ENCODE assay signal across 8 cellular contexts in the genomic region with DNA sequence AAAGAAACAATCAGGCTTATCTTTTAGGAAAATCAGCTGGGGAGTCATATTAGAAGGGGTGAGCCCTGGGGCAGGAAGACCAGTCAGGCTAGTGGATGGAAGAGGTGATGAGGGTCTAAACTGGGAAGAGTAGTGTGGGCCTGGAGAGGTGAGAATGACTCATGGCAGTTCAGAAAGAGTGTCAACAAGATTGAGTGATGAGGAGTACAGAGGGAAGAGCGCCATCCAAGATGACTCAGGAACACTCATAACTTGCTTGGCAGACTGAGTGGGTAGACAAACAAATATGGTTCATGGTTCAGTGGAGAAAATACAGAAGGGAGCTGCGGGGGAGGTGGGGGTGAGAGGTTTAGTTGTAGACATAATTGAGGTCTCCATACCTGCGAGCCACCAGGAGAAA. TPM values are rescaled to one million over a fixed set of nuclear protein-coding genes. Genes with fewer than 3 reads are reported as not detected.
DNase-seq lines count a peak whose midpoint lies in the region; ATAC-seq, FAIRE-seq and TF ChIP-seq lines count a peak whose summit lies in the region.

No MANE protein-coding gene starts in this region.

- H3K27ac ChIP-seq in HCT116 (ENCODE audit: low read depth, low read length), result no peak overlapping the region

- H3K4me2 ChIP-seq in HCT116 (ENCODE audit: low read length), result peak overlapping the region; percentile 73

- no peak for TF ChIP-seq RAD21 in HCT116 (IDR thresholded peaks at IDR 0.05; ENCODE audit: low read depth)

- no peak for TF ChIP-seq POLR2A in HCT116 (IDR thresholded peaks at IDR 0.05; ENCODE audit: borderline replicate concordance, extremely low read depth, insufficient read depth, insufficient read length)

- H3K9me2 ChIP-seq in HCT116 (ENCODE audit: insufficient read depth), result no peaks in the 10 kb centered on the region

- no TSS peak for BruUV-seq in HCT116 (replicated peaks; lab: Mats Ljungman, UMichigan)

- no peak overlapping the region for H3K9ac ChIP-seq in HCT116 (ENCODE audit: low read length)

- H2AFZ ChIP-seq in HCT116 (ENCODE audit: low read depth, low read length, poor library complexity, severe bottlenecking), result peak overlapping the region; percentile 74

- no peaks in the 10 kb centered on the region for H3K27me3 ChIP-seq in HCT116 (ENCODE audit: insufficient read depth, low read length)

- RAD21 ChIA-PET in HCT116 (lab: Charles Lee; ENCODE audit: low non-redundant PET in 1 of 2, low total read pairs in 2 of 2, uncharacterized antibody in 2 of 2, unreplicated experiment in 2 of 2), result interaction anchor here in 1 of 2 experiments (0.6 kb wide), 1 partner anchor 126 kb away, joined by 4 read pairs; no protein-coding TSS in a partner anchor

- no peaks in the 10 kb centered on the region for H3K79me2 ChIP-seq in HCT116 (ENCODE audit: insufficient read depth, low read length)

- intact Hi-C loops in HCT116 (cut with micrococcal nuclease), result loop anchor here (5.0 kb wide), 1 partner anchor 127 kb away; no protein-coding TSS in a partner anchor

- CTCF ChIA-PET in HCT116 (lab: Charles Lee), result no interaction called here

- TF ChIP-seq CTCF in HCT116 (IDR thresholded peaks at IDR 0.05 in 2 of 3, conservative IDR thresholded peaks at IDR 0.05 in 1 of 3; ENCODE audit: borderline replicate concordance in 1 of 3, insufficient read depth in 1 of 3, low read depth in 2 of 3, low read length in 2 of 3), result no peak

- peak overlapping the region in 1 of 2 experiments; percentile 29; a peak in 2 of 4 replicates for H3K4me3 ChIP-seq in HCT116 (replicated peaks in 1 of 2; ENCODE audit: low read depth in 1 of 2, low read length in 2 of 2)

- ATAC-seq in HCT116 (peak; percentile 92), GM21786 (IDR thresholded peaks at IDR 0.05; ENCODE audit: unreplicated experiment) (no peak), GM19324 (IDR thresholded peaks at IDR 0.05; ENCODE audit: low FRiP score, unreplicated experiment) (no peak)

- H4K20me1 ChIP-seq in HCT116 (ENCODE audit: insufficient read depth), result no peaks in the 10 kb centered on the region

- peak; percentile 41 for DNase-seq in DMS79 (lab: John Stamatoyannopoulos, UW)
- peak; percentile 77 for DNase-seq in HCT116 (ENCODE audit: low read depth, low spot score)
- peak; percentile 91 for DNase-seq in RCC 7860 (ENCODE audit: low spot score)
- DNase-seq in islet precursor cell, result peak; percentile 68
- DNase-seq in ecto neural progenitor cell (ENCODE audit: low spot score), result no peak
- no peak for DNase-seq in SW 1271 (lab: John Stamatoyannopoulos, UW)

- no peaks in the 10 kb centered on the region for H3K9me3 ChIP-seq in HCT116 (ENCODE audit: control insufficient read depth in 1 of 2, insufficient read depth in 1 of 2, low read depth in 1 of 2, low read length in 2 of 2)

- H3K36me3 ChIP-seq in HCT116 (ENCODE audit: control insufficient read depth in 1 of 2, insufficient read depth in 2 of 2, low read length in 2 of 2), result no peaks in the 10 kb centered on the region

- peak; percentile 91 for FAIRE-seq in RCC 7860 (lab: Jason Lieb, UNC)

- POLR2A ChIA-PET in HCT116 (lab: Charles Lee), result no interaction called here

- H3K4me1 ChIP-seq in HCT116 (ENCODE audit: control insufficient read depth in 1 of 2, insufficient read depth in 2 of 2, low read length in 2 of 2), result peaks cover 0 to 30% of the 10 kb centered on the region in 2 experiments; a peak in 2 of 4 replicates

TF ChIP-seq in HCT116, 20 proteins besides CTCF, POLR2A, EP300 and RAD21:
- TF ChIP-seq FOSL1 (IDR thresholded peaks at IDR 0.05; ENCODE audit: low read depth), result peak; percentile 95
- TF ChIP-seq EZH2 (IDR thresholded peaks at IDR 0.05), result no peak
- peak; percentile 50; the same call in 1 of the 2 replicates for TF ChIP-seq SRF (IDR thresholded peaks at IDR 0.05; ENCODE audit: low read depth)
- peak; percentile 81 for TF ChIP-seq SP1 (IDR thresholded peaks at IDR 0.05; ENCODE audit: low read depth)
- no peak for TF ChIP-seq EZH2phosphoT487 (IDR thresholded peaks at IDR 0.05; ENCODE audit: borderline replicate concordance)
- peak; percentile 46 for TF ChIP-seq TCF7L2 (IDR thresholded peaks at IDR 0.05; ENCODE audit: borderline replicate concordance, extremely low read depth, insufficient read depth, insufficient read length)
- peak; percentile 93 for TF ChIP-seq JUND (IDR thresholded peaks at IDR 0.05)
- peak; percentile 32; the same call in 1 of the 2 replicates for TF ChIP-seq POLR2AphosphoS5 (IDR thresholded peaks at IDR 0.05; ENCODE audit: low read depth, low read length)
- TF ChIP-seq SIN3A (IDR thresholded peaks at IDR 0.05; ENCODE audit: low read depth), result 0 out of 2 replicates have a peak, but pooled peaks have one; percentile 44
- no peak for TF ChIP-seq CEBPB (IDR thresholded peaks at IDR 0.05; ENCODE audit: low read depth)
- TF ChIP-seq, protein P1, sequence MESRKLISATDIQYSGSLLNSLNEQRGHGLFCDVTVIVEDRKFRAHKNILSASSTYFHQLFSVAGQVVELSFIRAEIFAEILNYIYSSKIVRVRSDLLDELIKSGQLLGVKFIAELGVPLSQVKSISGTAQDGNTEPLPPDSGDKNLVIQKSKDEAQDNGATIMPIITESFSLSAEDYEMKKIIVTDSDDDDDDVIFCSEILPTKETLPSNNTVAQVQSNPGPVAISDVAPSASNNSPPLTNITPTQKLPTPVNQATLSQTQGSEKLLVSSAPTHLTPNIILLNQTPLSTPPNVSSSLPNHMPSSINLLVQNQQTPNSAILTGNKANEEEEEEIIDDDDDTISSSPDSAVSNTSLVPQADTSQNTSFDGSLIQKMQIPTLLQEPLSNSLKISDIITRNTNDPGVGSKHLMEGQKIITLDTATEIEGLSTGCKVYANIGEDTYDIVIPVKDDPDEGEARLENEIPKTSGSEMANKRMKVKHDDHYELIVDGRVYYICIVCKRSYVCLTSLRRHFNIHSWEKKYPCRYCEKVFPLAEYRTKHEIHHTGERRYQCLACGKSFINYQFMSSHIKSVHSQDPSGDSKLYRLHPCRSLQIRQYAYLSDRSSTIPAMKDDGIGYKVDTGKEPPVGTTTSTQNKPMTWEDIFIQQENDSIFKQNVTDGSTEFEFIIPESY (IDR thresholded peaks at IDR 0.05; ENCODE audit: extremely low read depth, insufficient replicate concordance, low read length), result peak; percentile 24
- TF ChIP-seq EGR1 (IDR thresholded peaks at IDR 0.05; ENCODE audit: low read depth), result peak; percentile 84
- peak; percentile 80 for TF ChIP-seq CBX3 (IDR thresholded peaks at IDR 0.05; ENCODE audit: low read depth)
- TF ChIP-seq, protein P2, sequence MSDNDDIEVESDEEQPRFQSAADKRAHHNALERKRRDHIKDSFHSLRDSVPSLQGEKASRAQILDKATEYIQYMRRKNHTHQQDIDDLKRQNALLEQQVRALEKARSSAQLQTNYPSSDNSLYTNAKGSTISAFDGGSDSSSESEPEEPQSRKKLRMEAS (IDR thresholded peaks at IDR 0.05), result peak; percentile 53
- TF ChIP-seq ZNF274 (IDR thresholded peaks at IDR 0.05; ENCODE audit: low read depth, low read length), result no peak
- TF ChIP-seq, protein P3, sequence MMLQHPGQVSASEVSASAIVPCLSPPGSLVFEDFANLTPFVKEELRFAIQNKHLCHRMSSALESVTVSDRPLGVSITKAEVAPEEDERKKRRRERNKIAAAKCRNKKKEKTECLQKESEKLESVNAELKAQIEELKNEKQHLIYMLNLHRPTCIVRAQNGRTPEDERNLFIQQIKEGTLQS (IDR thresholded peaks at IDR 0.05), result no peak
- no peak for TF ChIP-seq ZFX (IDR thresholded peaks at IDR 0.05)
- peak; percentile 24 for TF ChIP-seq YY1 (IDR thresholded peaks at IDR 0.05; ENCODE audit: extremely low read depth, insufficient replicate concordance, low read depth, low read length)

RNA-seq across cellular contexts. Expression of a gene that starts 17.3 kb away (rescaled TPM):
- total RNA-seq in HCT116 (2021; ENCODE audit: unreplicated experiment), result not detected
- not detected in 2 replicates for polyA plus RNA-seq in HCT116 (2012)

Comparison
In these comparisons a context has a peak if more than half of its experiments do, and no peak if none do; other contexts are left out.
1. DNase-seq: peak in DMS79 (single experiment), HCT116 (single experiment), RCC 7860 (single experiment) and islet precursor cell (single experiment); none in ecto neural progenitor cell (single experiment) and SW 1271 (0 of 2).